8 cellular contexts compared by ENCODE assay signal in the genomic region with DNA sequence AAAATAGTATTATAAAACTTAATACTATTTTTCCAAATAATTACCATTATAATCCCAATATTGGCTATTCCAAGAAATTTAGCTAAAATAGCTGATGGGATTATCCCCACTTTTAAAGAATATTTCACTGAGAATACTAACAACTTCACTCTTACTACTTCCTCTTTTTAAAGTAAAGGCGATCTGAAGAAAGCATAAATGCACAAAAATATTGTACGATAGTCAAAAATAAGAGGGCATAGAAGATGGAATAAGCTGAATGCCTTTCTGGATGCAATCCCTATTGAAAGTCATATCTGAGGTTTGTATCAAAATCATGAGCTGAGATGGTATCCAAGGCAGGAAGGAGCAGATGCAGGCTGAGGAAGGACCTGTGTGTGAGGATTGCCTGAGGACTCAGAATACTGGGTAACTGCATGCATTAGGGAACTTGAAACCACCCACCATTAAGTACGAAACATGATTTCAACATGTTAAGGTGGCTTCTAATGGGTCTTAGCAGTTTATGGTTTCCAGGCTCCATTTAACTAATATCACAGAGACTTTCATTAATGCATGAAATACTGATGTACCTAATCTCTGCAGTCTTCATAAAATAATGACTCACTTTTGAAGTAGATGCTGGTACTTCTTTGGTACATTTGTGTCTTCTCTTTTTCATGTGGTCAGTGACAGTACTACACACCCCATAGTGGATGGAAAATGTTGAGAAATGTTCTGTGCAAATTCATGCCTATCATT. TPM values are rescaled to one million over a fixed set of nuclear protein-coding genes. Genes with fewer than 3 reads are reported as not detected.
DNase-seq lines count a peak whose midpoint lies in the region; ATAC-seq and TF ChIP-seq lines count a peak whose summit lies in the region.

No MANE protein-coding gene starts in this region.

- H2AFZ ChIP-seq in OCI-LY7 (ENCODE audit: low read length), result peak overlapping the region; percentile 96

- H3K4me3 Mint-ChIP-seq in Caco-2 (ENCODE audit: unreplicated experiment), result no peak overlapping the region

- no peaks in the 10 kb centered on the region for H3K27me3 ChIP-seq in lower lobe of right lung (ENCODE audit: low read depth)
- H3K27me3 ChIP-seq in Caco-2 (replicated peaks; ENCODE audit: control insufficient read depth, insufficient read depth, low read length), result no peaks in the 10 kb centered on the region

- no peaks in the 10 kb centered on the region for H3K36me3 Mint-ChIP-seq in Caco-2 (ENCODE audit: insufficient read depth, unreplicated experiment)

- H3K4me1 ChIP-seq in OCI-LY7 (ENCODE audit: insufficient read depth, low read length, poor library complexity, severe bottlenecking) (peaks cover 31% of the 10 kb centered on the region), lower lobe of right lung (peaks cover 20% of the 10 kb centered on the region), Caco-2 (no peaks in the 10 kb centered on the region)

- POLR2A ChIA-PET in OCI-LY7 (lab: Charles Lee) (interaction anchor here (0.6 to 2.5 kb wide), 9 partner anchors 10 to 592 kb away, joined by 3 to 7 read pairs (median 4); no protein-coding TSS in a partner anchor), Caco-2 (lab: Charles Lee) (no interaction called here)

- peak overlapping the region; percentile 59 for H3K4me2 ChIP-seq in OCI-LY7 (ENCODE audit: low read length)

- H3K4me1 Mint-ChIP-seq in Caco-2 (ENCODE audit: low read depth, unreplicated experiment), result no peaks in the 10 kb centered on the region

- H4K20me1 ChIP-seq in OCI-LY7 (ENCODE audit: insufficient read depth, low read length), result no peaks in the 10 kb centered on the region

- H3K9me3 Mint-ChIP-seq in Caco-2 (ENCODE audit: unreplicated experiment), result no peaks in the 10 kb centered on the region

- no TSS peak for BruUV-seq in OCI-LY7 (replicated peaks; lab: Mats Ljungman, UMichigan)
- no TSS peak for BruUV-seq in Caco-2 (replicated peaks; lab: Mats Ljungman, UMichigan)

- no peaks in the 10 kb centered on the region for H3K27me3 Mint-ChIP-seq in Caco-2 (ENCODE audit: insufficient read depth, unreplicated experiment)

- DNase-seq in OCI-LY7 (ENCODE audit: low spot score), result peak; percentile 52
- no peak for DNase-seq in lower lobe of right lung
- no peak for DNase-seq in posterior vena cava (ENCODE audit: low spot score)
- no peak for DNase-seq in Caco-2
- DNase-seq in cerebellar nuclear complex (lab: John Stamatoyannopoulos, UW), result no peak
- no peak for DNase-seq in ecto neural progenitor cell (ENCODE audit: low spot score)

- H3K27ac Mint-ChIP-seq in Caco-2 (ENCODE audit: unreplicated experiment), result no peak overlapping the region

- TF ChIP-seq CTCF in OCI-LY7 (conservative IDR thresholded peaks at IDR 0.05; ENCODE audit: low read length) (peak; percentile 55), lower lobe of right lung (IDR thresholded peaks at IDR 0.05) (peak; percentile 22), Caco-2 (IDR thresholded peaks at IDR 0.05; ENCODE audit: insufficient read depth in 1 of 2, low read depth in 1 of 2, low read length in 1 of 2, severe bottlenecking in 1 of 2, unreplicated experiment in 1 of 2) (peak in 1 of 2 experiments; percentile 8)

- no peaks in the 10 kb centered on the region for H3K79me2 ChIP-seq in OCI-LY7 (ENCODE audit: insufficient read depth, low read depth, low read length)

- H3K4me3 ChIP-seq in OCI-LY7 (ENCODE audit: low read depth, low read length, poor library complexity, severe bottlenecking), result peak overlapping the region; percentile 22
- H3K4me3 ChIP-seq in lower lobe of right lung, result no peak overlapping the region
- H3K4me3 ChIP-seq in Caco-2 (ENCODE audit: low read depth, low read length), result no peak overlapping the region

- H3K9me2 ChIP-seq in OCI-LY7 (ENCODE audit: insufficient read depth, low read length), result no peaks in the 10 kb centered on the region

- intact Hi-C loops in OCI-LY7 (cut with micrococcal nuclease; ENCODE audit: unreplicated experiment) (no loop called here), lower lobe of right lung (cut with DNase I) (no loop called here), posterior vena cava (cut with DNase I) (no loop called here), Caco-2 (cut with micrococcal nuclease; ENCODE audit: unreplicated experiment) (no loop called here)

- H3K27ac ChIP-seq in OCI-LY7 (ENCODE audit: low read depth, low read length, poor library complexity, severe bottlenecking), result peak overlapping the region; percentile 40
- H3K27ac ChIP-seq in lower lobe of right lung, result peak overlapping the region; percentile 21

- H3K9me3 ChIP-seq in OCI-LY7 (ENCODE audit: low read length) (no peaks in the 10 kb centered on the region), lower lobe of right lung (no peaks in the 10 kb centered on the region), Caco-2 (no peaks in the 10 kb centered on the region)

- ATAC-seq in GM18870 (IDR thresholded peaks at IDR 0.05; ENCODE audit: unreplicated experiment) (peak; percentile 45), HG02852 (IDR thresholded peaks at IDR 0.05; ENCODE audit: unreplicated experiment) (peak; percentile 53), lower lobe of right lung (peak; percentile 66 to 68)

- CTCF ChIA-PET in OCI-LY7 (lab: Charles Lee; ENCODE audit: unreplicated experiment) (interaction anchor here (0.8 kb wide), 1 partner anchor 27 kb away, joined by 3 read pairs; no protein-coding TSS in a partner anchor), Caco-2 (lab: Charles Lee) (interaction anchor here (0.6 kb wide), 1 partner anchor 465 kb away, joined by 3 read pairs; no protein-coding TSS in a partner anchor)

- H3K36me3 ChIP-seq in OCI-LY7 (ENCODE audit: insufficient read depth, low read length) (no peaks in the 10 kb centered on the region), lower lobe of right lung (no peaks in the 10 kb centered on the region), Caco-2 (ENCODE audit: control insufficient read depth, insufficient read depth, low read length) (no peaks in the 10 kb centered on the region)

RNA-seq across cellular contexts. Expression of gene RGS1, which starts 29.6 kb away (rescaled TPM):
- 0.79 and 0.85 TPM in 2 replicates for total RNA-seq in OCI-LY7 (2014; rRNA removed; shearing (Covaris generic))
- total RNA-seq in OCI-LY7 (2022) (0.37 TPM in 1 of 2 replicates, not detected in the other), lower lobe of right lung (16.3 TPM), posterior vena cava (10 to 100 TPM; 13.0 to 32.0 TPM), Caco-2 (2022) (not detected in 2 replicates)
